23 cellular contexts compared by ENCODE assay signal in the genomic region with DNA sequence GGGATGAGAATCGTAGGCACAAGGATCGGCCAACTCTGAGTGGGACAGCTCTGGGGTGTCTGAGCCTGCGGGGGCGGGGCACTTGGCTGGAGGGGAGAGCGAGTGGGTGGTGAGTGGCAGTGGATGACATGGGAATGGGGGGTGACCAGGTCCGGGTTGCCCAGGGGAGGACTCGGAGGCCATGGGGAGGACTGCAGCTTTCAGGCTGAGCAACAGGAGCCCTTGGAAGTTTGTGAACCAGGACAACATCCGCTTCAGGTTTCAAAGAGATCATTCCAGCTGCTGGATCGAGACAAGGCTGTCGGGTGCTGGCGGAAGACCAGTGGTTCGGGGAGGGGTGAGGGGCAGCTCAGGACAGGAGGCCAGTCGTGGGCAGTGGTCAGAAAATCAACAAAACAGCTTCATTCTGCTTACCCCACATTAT.
DNase-seq lines count a peak whose midpoint lies in the region; ATAC-seq, FAIRE-seq and TF ChIP-seq lines count a peak whose summit lies in the region.
"Had no signal": no experiment of that assay in that cellular context is flagged by ENCODE, and none has a peak within 500 bp of the region (broad histone marks: within the 10 kb centered on the region; RNA-seq: fewer than 3 reads in every experiment).

No MANE protein-coding gene starts in this region.

- H3K4me1 ChIP-seq in HepG2 (ENCODE audit: insufficient read depth, low read length) (peaks cover 69% of the 10 kb centered on the region), right lobe of liver (no peaks in the 10 kb centered on the region)

- CTCF ChIA-PET in HepG2 (lab: Yijun Ruan, JAX; ENCODE audit: low intra/inter-chr PET ratio, low total read pairs), result no interaction called here

- TF ChIP-seq POLR2A in HepG2 (IDR thresholded peaks at IDR 0.05; ENCODE audit: insufficient read depth in 1 of 2, low read depth in 2 of 2, low read length in 2 of 2), result no peak
- TF ChIP-seq POLR2A in right lobe of liver (IDR thresholded peaks at IDR 0.05), result no peak

- FAIRE-seq in HepG2 (lab: Jason Lieb, UNC), result no peak
- FAIRE-seq: G401.6, GM18507 had no signal

- in situ Hi-C loops in HepG2 (cut with HindIII; ENCODE audit: extremely low pct_ligation_motif_present, low pct_unique_long_range_greater_than_20kb), result no loop called here

- H3K27ac Mint-ChIP-seq in neural crest cell (ENCODE audit: unreplicated experiment), result peak overlapping the region; percentile 40
- no peak overlapping the region for H3K27ac Mint-ChIP-seq in stimulated activated effector memory CD8-positive, alpha-beta T cell treated with anti-CD3 and anti-CD28 coated beads, Interleukin-12 subunit alpha, Interleukin-12 subunit beta, amount 100 ng/mL, for 72 hours
- H3K27ac Mint-ChIP-seq: activated T-cell treated with anti-CD3 and anti-CD28 coated beads, Interleukin-2, amount 50 U/mL, for 72 hours; CD8-positive, alpha-beta T cell had no signal

- H3K9ac ChIP-seq in HepG2 (ENCODE audit: insufficient read depth, low read depth, low read length), result no peak overlapping the region
- H3K9ac ChIP-seq: KMS-11 had no signal

- H3K27me3 ChIP-seq in HepG2 (ENCODE audit: control insufficient read depth in 1 of 2, insufficient read depth in 2 of 2, low read length in 2 of 2), result no peaks in the 10 kb centered on the region
- no peaks in the 10 kb centered on the region for H3K27me3 ChIP-seq in right lobe of liver
- H3K27me3 ChIP-seq: dorsolateral prefrontal cortex, suprapubic skin, vagina had no signal

- no peak for TF ChIP-seq CTCF in HepG2 (CRISPR knock-in tag; IDR thresholded peaks at IDR 0.05)
- TF ChIP-seq CTCF in right lobe of liver (IDR thresholded peaks at IDR 0.05), result no peak
- TF ChIP-seq CTCF in neural crest cell (conservative IDR thresholded peaks at IDR 0.05), result no peak

- TF ChIP-seq RAD21 in HepG2 (CRISPR knock-in tag; IDR thresholded peaks at IDR 0.05), result no peak

- intact Hi-C loops in HepG2 (cut with micrococcal nuclease; ENCODE audit: unreplicated experiment), result no loop called here
- intact Hi-C loops in right lobe of liver (cut with DNase I), result no loop called here

- H4K20me1 ChIP-seq in HepG2 (ENCODE audit: insufficient read depth, low read length), result no peaks in the 10 kb centered on the region

- 95% methylated on average over 13 of the region's 13 CpGs for WGBS in HepG2 (ENCODE audit: low lambda C conversion rate)
- WGBS in right lobe of liver (ENCODE audit: insufficient coverage, low coverage, low lambda C conversion rate, missing lambda C conversion rate), result 92% methylated on average over 10 of the region's 13 CpGs

- H3K27me3 Mint-ChIP-seq in neural crest cell (ENCODE audit: low read depth), result no peaks in the 10 kb centered on the region
- H3K27me3 Mint-ChIP-seq: naive thymus-derived CD4-positive, alpha-beta T cell had no signal

- no peak for DNase-seq in HepG2 (ENCODE audit: low spot score)
- DNase-seq in right lobe of liver, result no peak
- DNase-seq in neural crest cell (ENCODE audit: low read depth, low spot score), result no peak
- DNase-seq in stimulated activated effector memory CD8-positive, alpha-beta T cell treated with anti-CD3 and anti-CD28 coated beads, Interleukin-12 subunit alpha, Interleukin-12 subunit beta, amount 100 ng/mL, for 72 hours (ENCODE audit: low spot score in 2 of 2), result no peak
- DNase-seq: activated T-cell treated with anti-CD3 and anti-CD28 coated beads, Interleukin-2, amount 50 U/mL, for 72 hours; anterior cingulate cortex; CD8-positive, alpha-beta T cell; central memory CD4-positive, alpha-beta T cell; H9; head of caudate nucleus; naive thymus-derived CD4-positive, alpha-beta T cell; NCI-H146; NCI-H526 had no signal

- H2AFZ ChIP-seq in HepG2 (ENCODE audit: low read length), result no peak overlapping the region

- POLR2A ChIA-PET in HepG2 (lab: Yijun Ruan, JAX), result interaction anchor here (1.4 to 4.1 kb wide), 6 partner anchors 10 to 123 kb away, joined by 3 to 35 read pairs (median 6); no protein-coding TSS in a partner anchor

- no peak overlapping the region for H3K4me3 ChIP-seq in HepG2 (replicated peaks in 1 of 3; ENCODE audit: insufficient read depth in 1 of 3, low read depth in 2 of 3, low read length in 3 of 3)
- no peak overlapping the region for H3K4me3 ChIP-seq in right lobe of liver
- H3K4me3 ChIP-seq: suprapubic skin, vagina had no signal

- H3K36me3 ChIP-seq in HepG2 (replicated peaks in 1 of 2; ENCODE audit: control insufficient read depth in 1 of 2, insufficient read depth in 2 of 2, low read length in 2 of 2), result no peaks in the 10 kb centered on the region
- H3K36me3 ChIP-seq in right lobe of liver, result no peaks in the 10 kb centered on the region
- H3K36me3 ChIP-seq: suprapubic skin, vagina had no signal

- TF ChIP-seq EP300 in HepG2 (IDR thresholded peaks at IDR 0.05; ENCODE audit: low read depth in 2 of 2, low read length in 2 of 2) (no peak), HepG2 (CRISPR knock-in tag; IDR thresholded peaks at IDR 0.05; ENCODE audit: borderline replicate concordance) (no peak)

- H3K9me3 ChIP-seq in HepG2 (ENCODE audit: low read length), result no peaks in the 10 kb centered on the region
- H3K9me3 ChIP-seq in right lobe of liver, result no peaks in the 10 kb centered on the region
- H3K9me3 ChIP-seq: suprapubic skin, vagina had no signal

- peaks cover 59% of the 10 kb centered on the region for H3K4me1 Mint-ChIP-seq in neural crest cell
- peaks cover 45% of the 10 kb centered on the region for H3K4me1 Mint-ChIP-seq in stimulated activated effector memory CD8-positive, alpha-beta T cell treated with anti-CD3 and anti-CD28 coated beads, Interleukin-12 subunit alpha, Interleukin-12 subunit beta, amount 100 ng/mL, for 72 hours

- H3K27ac ChIP-seq in HepG2 (ENCODE audit: extremely low read length, insufficient read depth, low read length) (no peak overlapping the region), right lobe of liver (no peak overlapping the region), angular gyrus (ENCODE audit: low read depth, low read length) (peak overlapping the region; percentile 85)
- H3K27ac ChIP-seq: KMS-11, suprapubic skin, vagina had no signal

- no peaks in the 10 kb centered on the region for H3K79me2 ChIP-seq in HepG2 (ENCODE audit: insufficient read depth, low read length)

- no peak overlapping the region for H3K4me2 ChIP-seq in HepG2 (ENCODE audit: low read depth, low read length)
- H3K4me2 ChIP-seq: KMS-11 had no signal

- no peaks in the 10 kb centered on the region for H3K36me3 Mint-ChIP-seq in neural crest cell (ENCODE audit: low read depth)
- H3K36me3 Mint-ChIP-seq in stimulated activated effector memory CD8-positive, alpha-beta T cell treated with anti-CD3 and anti-CD28 coated beads, Interleukin-12 subunit alpha, Interleukin-12 subunit beta, amount 100 ng/mL, for 72 hours, result peaks cover 10% of the 10 kb centered on the region
- H3K36me3 Mint-ChIP-seq: CD8-positive, alpha-beta T cell had no signal

- H3K4me3 Mint-ChIP-seq in neural crest cell, result no peak overlapping the region
- H3K4me3 Mint-ChIP-seq in stimulated activated effector memory CD8-positive, alpha-beta T cell treated with anti-CD3 and anti-CD28 coated beads, Interleukin-12 subunit alpha, Interleukin-12 subunit beta, amount 100 ng/mL, for 72 hours, result no peak overlapping the region
- H3K4me3 Mint-ChIP-seq: activated T-cell treated with anti-CD3 and anti-CD28 coated beads, Interleukin-2, amount 50 U/mL, for 72 hours; CD8-positive, alpha-beta T cell; H9; naive thymus-derived CD4-positive, alpha-beta T cell had no signal

- no peak for ATAC-seq in HepG2
- no peak for ATAC-seq in right lobe of liver
- ATAC-seq in GM18907 (IDR thresholded peaks at IDR 0.05; ENCODE audit: unreplicated experiment), result no peak
- ATAC-seq in HG02623 (IDR thresholded peaks at IDR 0.05; ENCODE audit: unreplicated experiment), result no peak
- no peak for ATAC-seq in stimulated activated effector memory CD8-positive, alpha-beta T cell treated with anti-CD3 and anti-CD28 coated beads, Interleukin-12 subunit alpha, Interleukin-12 subunit beta, amount 100 ng/mL, for 72 hours
- ATAC-seq: activated T-cell treated with anti-CD3 and anti-CD28 coated beads, Interleukin-2, amount 50 U/mL, for 72 hours; CD8-positive, alpha-beta T cell; left lobe of liver; naive thymus-derived CD4-positive, alpha-beta T cell had no signal

- BruUV-seq in HepG2 (replicated peaks; lab: Mats Ljungman, UMichigan), result no TSS peak

- H3K9me3 Mint-ChIP-seq in neural crest cell, result no peaks in the 10 kb centered on the region
- H3K9me3 Mint-ChIP-seq in stimulated activated effector memory CD8-positive, alpha-beta T cell treated with anti-CD3 and anti-CD28 coated beads, Interleukin-12 subunit alpha, Interleukin-12 subunit beta, amount 100 ng/mL, for 72 hours, result no peaks in the 10 kb centered on the region
- H3K9me3 Mint-ChIP-seq: activated T-cell treated with anti-CD3 and anti-CD28 coated beads, Interleukin-2, amount 50 U/mL, for 72 hours; CD8-positive, alpha-beta T cell; naive thymus-derived CD4-positive, alpha-beta T cell had no signal

TF ChIP-seq in HepG2, 621 proteins besides CTCF, POLR2A, EP300 and RAD21 (continues in another document):
- TF ChIP-seq MTA1 (CRISPR knock-in tag; IDR thresholded peaks at IDR 0.05; ENCODE audit: borderline replicate concordance) (peak; percentile 55; the same call in 1 of the 2 replicates), DNMT3B (CRISPR knock-in tag; conservative IDR thresholded peaks at IDR 0.05) (no peak), NFATC3 (CRISPR knock-in tag; IDR thresholded peaks at IDR 0.05) (no peak), ZNF629 (CRISPR knock-in tag; conservative IDR thresholded peaks at IDR 0.05) (no peak), SP1 (IDR thresholded peaks at IDR 0.05) (no peak), SP1 (CRISPR knock-in tag; IDR thresholded peaks at IDR 0.05) (no peak), ZNF83 (CRISPR knock-in tag; IDR thresholded peaks at IDR 0.05; ENCODE audit: borderline replicate concordance) (no peak), ZNF263 (CRISPR knock-in tag; IDR thresholded peaks at IDR 0.05) (peak; percentile 82), MTF2 (CRISPR knock-in tag; IDR thresholded peaks at IDR 0.05; ENCODE audit: borderline replicate concordance) (no peak), NCOA1 (CRISPR knock-in tag; IDR thresholded peaks at IDR 0.05) (no peak)
- TF ChIP-seq, protein P1, sequence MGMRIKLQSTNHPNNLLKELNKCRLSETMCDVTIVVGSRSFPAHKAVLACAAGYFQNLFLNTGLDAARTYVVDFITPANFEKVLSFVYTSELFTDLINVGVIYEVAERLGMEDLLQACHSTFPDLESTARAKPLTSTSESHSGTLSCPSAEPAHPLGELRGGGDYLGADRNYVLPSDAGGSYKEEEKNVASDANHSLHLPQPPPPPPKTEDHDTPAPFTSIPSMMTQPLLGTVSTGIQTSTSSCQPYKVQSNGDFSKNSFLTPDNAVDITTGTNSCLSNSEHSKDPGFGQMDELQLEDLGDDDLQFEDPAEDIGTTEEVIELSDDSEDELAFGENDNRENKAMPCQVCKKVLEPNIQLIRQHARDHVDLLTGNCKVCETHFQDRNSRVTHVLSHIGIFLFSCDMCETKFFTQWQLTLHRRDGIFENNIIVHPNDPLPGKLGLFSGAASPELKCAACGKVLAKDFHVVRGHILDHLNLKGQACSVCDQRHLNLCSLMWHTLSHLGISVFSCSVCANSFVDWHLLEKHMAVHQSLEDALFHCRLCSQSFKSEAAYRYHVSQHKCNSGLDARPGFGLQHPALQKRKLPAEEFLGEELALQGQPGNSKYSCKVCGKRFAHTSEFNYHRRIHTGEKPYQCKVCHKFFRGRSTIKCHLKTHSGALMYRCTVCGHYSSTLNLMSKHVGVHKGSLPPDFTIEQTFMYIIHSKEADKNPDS (CRISPR knock-in tag; IDR thresholded peaks at IDR 0.05), result no peak
